ENCODE assay signal across 27 cellular contexts in genomic region chr7:129281163-129281562, GRCh38.
"Had no signal": no experiment of that assay in that cellular context is flagged by ENCODE, and none has a peak within 500 bp of the region (broad histone marks: within the 10 kb centered on the region; RNA-seq: fewer than 3 reads in every experiment).

No MANE protein-coding gene starts in this region.

- H3K4me3 Mint-ChIP-seq: endodermal cell, mesothelial cell of epicardium had no signal

- H3K36me3 ChIP-seq: gastrocnemius medialis, left lung, lower lobe of right lung had no signal

- ATAC-seq: esophagus mucosa, gastrocnemius medialis, heart right ventricle, left cardiac atrium, left lung, left ventricle myocardium superior, lower lobe of right lung, mucosa of descending colon had no signal

- H3K27me3 ChIP-seq: dorsolateral prefrontal cortex, esophagus squamous epithelium, gastrocnemius medialis, heart right ventricle, left lung had no signal

- H3K4me1 ChIP-seq: left lung, lower lobe of right lung had no signal

- H3K27ac ChIP-seq: coronary artery, dorsolateral prefrontal cortex, epithelial cell of prostate, esophagus squamous epithelium, gastrocnemius medialis, heart right ventricle, left lung, lower lobe of right lung had no signal

- H3K9me3 ChIP-seq: esophagus squamous epithelium, gastrocnemius medialis, heart right ventricle, left lung, lower lobe of right lung, mucosa of descending colon had no signal

- H3K9me3 Mint-ChIP-seq: endodermal cell, mesothelial cell of epicardium had no signal

- H3K4me3 ChIP-seq: coronary artery, dorsolateral prefrontal cortex, esophagus squamous epithelium, gastrocnemius medialis, heart right ventricle, left lung, lower lobe of right lung, mucosa of descending colon had no signal

- FAIRE-seq: colon, endometrium, islet of Langerhans, keratinocyte had no signal

- H3K27ac Mint-ChIP-seq: endodermal cell, mesothelial cell of epicardium had no signal

- H3K4me1 Mint-ChIP-seq: endodermal cell had no signal

- DNase-seq: dorsolateral prefrontal cortex; effector CD4-positive, alpha-beta T cell; effector memory CD4-positive, alpha-beta T cell; endodermal cell; erythroblast; esophagus squamous epithelium; foreskin fibroblast; foreskin melanocyte; gastrocnemius medialis; glutamatergic neuron; head of caudate nucleus; heart right ventricle; hippocampal formation; left cardiac atrium; left lung; left ventricle myocardium superior; lower lobe of right lung; mesenchymal stem cell; mucosa of descending colon had no signal
